Comparison of ENCODE assay signal across 2 cellular contexts in genomic region chr1:33170351-33171274, GRCh38.
A peak's percentile ranks its signal among the peaks of the same experiment; 100 is the strongest.
TF ChIP-seq lines count a peak whose summit lies in the region.

No MANE protein-coding gene starts in this region.

TF ChIP-seq in K562, 482 proteins besides CTCF, POLR2A, EP300 and RAD21:
- TF ChIP-seq ZNF436 (CRISPR knock-in tag; IDR thresholded peaks at IDR 0.05) (no peak), ZFP36 (IDR thresholded peaks at IDR 0.05; ENCODE audit: low read depth, low read length, partially characterized antibody) (peak; percentile 76), RBM25 (IDR thresholded peaks at IDR 0.05; ENCODE audit: low read depth, low read length, severe bottlenecking) (peak; percentile 55), PRDM10 (IDR thresholded peaks at IDR 0.05; ENCODE audit: partially characterized antibody) (peak; percentile 45), ESRRB (CRISPR knock-in tag; IDR thresholded peaks at IDR 0.05; ENCODE audit: borderline replicate concordance) (no peak), BCOR (IDR thresholded peaks at IDR 0.05) (peak; percentile 43; the same call in 1 of the 2 replicates)

TF ChIP-seq in GM23338, 12 proteins besides CTCF, POLR2A, EP300 and RAD21:
- TF ChIP-seq ZNF331 (CRISPR knock-in tag; IDR thresholded peaks at IDR 0.05; ENCODE audit: low read depth) (no peak), EZH2 (IDR thresholded peaks at IDR 0.05; ENCODE audit: low read depth, unreplicated experiment) (no peak), CREB1 (CRISPR knock-in tag; IDR thresholded peaks at IDR 0.05; ENCODE audit: low read depth) (no peak), JUNB (IDR thresholded peaks at IDR 0.05; ENCODE audit: unreplicated experiment) (no peak), ETS1 (IDR thresholded peaks at IDR 0.05) (no peak), REST (IDR thresholded peaks at IDR 0.05; ENCODE audit: unreplicated experiment) (no peak), EZH2phosphoT487 (IDR thresholded peaks at IDR 0.05; ENCODE audit: unreplicated experiment) (no peak), NANOG (IDR thresholded peaks at IDR 0.05; ENCODE audit: borderline replicate concordance) (no peak), ZNF114 (CRISPR knock-in tag; IDR thresholded peaks at IDR 0.05) (no peak), STAT1 (IDR thresholded peaks at IDR 0.05; ENCODE audit: unreplicated experiment) (no peak), POLR2AphosphoS5 (IDR thresholded peaks at IDR 0.05; ENCODE audit: low read depth) (no peak), ZNF462 (CRISPR knock-in tag; IDR thresholded peaks at IDR 0.05) (no peak)
